Comparison of ENCODE assay signal across 9 cellular contexts in genomic region chr3:187773233-187773962, GRCh38. TPM values are rescaled to one million over a fixed set of nuclear protein-coding genes. Genes with fewer than 3 reads are reported as not detected.
DNase-seq lines count a peak whose midpoint lies in the region; ATAC-seq and TF ChIP-seq lines count a peak whose summit lies in the region.
"Had no signal": no experiment of that assay in that cellular context is flagged by ENCODE, and none has a peak within 500 bp of the region (broad histone marks: within the 10 kb centered on the region; RNA-seq: fewer than 3 reads in every experiment).

No MANE protein-coding gene starts in this region.

- DNase-seq in Calu3: no peak
- DNase-seq in BE2C: no peak
- no peak for DNase-seq in NCI-H1930 (lab: John Stamatoyannopoulos, UW)
- no peak for DNase-seq in D341Med (ENCODE audit: low spot score)
- DNase-seq: NCI-H1436 treated with DMSO at 0.1 percent for 48 hours had no signal

- no peaks in the 10 kb centered on the region for H3K36me3 ChIP-seq in esophagus (ENCODE audit: control insufficient read depth in 2 of 2, insufficient read depth in 2 of 2, low read length in 1 of 2)
- no peaks in the 10 kb centered on the region for H3K36me3 ChIP-seq in BE2C

- H3K36me3 Mint-ChIP-seq in Calu3 (ENCODE audit: insufficient read depth, unreplicated experiment): no peaks in the 10 kb centered on the region

- H3K9me3 ChIP-seq in esophagus (ENCODE audit: control insufficient read depth in 2 of 2, insufficient read depth in 1 of 2, low read depth in 1 of 2, low read length in 1 of 2): no peaks in the 10 kb centered on the region
- no peaks in the 10 kb centered on the region for H3K9me3 ChIP-seq in BE2C

- CTCF ChIA-PET in Calu3 (lab: Charles Lee): no interaction called here

- H3K4me1 Mint-ChIP-seq in Calu3 (ENCODE audit: low read depth, unreplicated experiment): peaks cover 17% of the 10 kb centered on the region

- no TSS peak for BruUV-seq in Calu3 (replicated peaks; lab: Mats Ljungman, UMichigan)

- H3K27me3 Mint-ChIP-seq in Calu3 (ENCODE audit: unreplicated experiment): no peaks in the 10 kb centered on the region

- peak; percentile 54 for ATAC-seq in GM18499 (IDR thresholded peaks at IDR 0.05; ENCODE audit: insufficient read depth, unreplicated experiment)
- ATAC-seq in GM21526 (IDR thresholded peaks at IDR 0.05; ENCODE audit: low FRiP score, unreplicated experiment): peak; percentile 90
- peak; percentile 75 for ATAC-seq in HG03439 (IDR thresholded peaks at IDR 0.05; ENCODE audit: unreplicated experiment)

- H3K9me3 Mint-ChIP-seq in Calu3 (ENCODE audit: low read depth, unreplicated experiment): no peaks in the 10 kb centered on the region

- 85 to 90% methylated on average over 17 of the region's 17 CpGs for WGBS in esophagus, 2 donors

- H3K4me3 ChIP-seq in esophagus (ENCODE audit: low read depth in 1 of 2, low read length in 2 of 2): no peak overlapping the region
- no peak overlapping the region for H3K4me3 ChIP-seq in BE2C (ENCODE audit: low read depth, low read length)

- H3K27ac Mint-ChIP-seq in Calu3 (ENCODE audit: unreplicated experiment): no peak overlapping the region

- TF ChIP-seq CTCF in Calu3 (IDR thresholded peaks at IDR 0.05; ENCODE audit: unreplicated experiment) (no peak), BE2C (IDR thresholded peaks at IDR 0.05; ENCODE audit: low read depth, low read length) (no peak)

- intact Hi-C loops in Calu3 (cut with micrococcal nuclease; ENCODE audit: unreplicated experiment): no loop called here

- peak overlapping the region; percentile 66 to 77 for H3K27ac ChIP-seq in esophagus (ENCODE audit: low read depth in 2 of 2, low read length in 1 of 2)

- peaks cover 0 to 5% of the 10 kb centered on the region in 2 donors for H3K4me1 ChIP-seq in esophagus (ENCODE audit: control insufficient read depth in 2 of 2, insufficient read depth in 2 of 2, low read length in 1 of 2)
- H3K4me1 ChIP-seq in BE2C: no peaks in the 10 kb centered on the region

- no peak overlapping the region for H3K4me3 Mint-ChIP-seq in Calu3 (ENCODE audit: low read depth, unreplicated experiment)

- H3K27me3 ChIP-seq in esophagus (ENCODE audit: control insufficient read depth in 1 of 2, insufficient read depth in 2 of 2, low read length in 2 of 2) (no peaks in the 10 kb centered on the region), BE2C (no peaks in the 10 kb centered on the region)

RNA-seq across cellular contexts. Expression of gene BCL6, which starts 28.1 kb away (rescaled TPM):
- 10 to 100 TPM; 24.4 to 28.7 TPM for polyA plus RNA-seq in esophagus
- total RNA-seq in Calu3 (2022): 28.3 and 35.1 TPM in 2 replicates
- 1.2 TPM for polyA plus RNA-seq in BE2C (2012; ENCODE audit: insufficient read depth, insufficient read length, low read depth)
